Comparison of ENCODE assay signal across 14 cellular contexts in the genomic region with DNA sequence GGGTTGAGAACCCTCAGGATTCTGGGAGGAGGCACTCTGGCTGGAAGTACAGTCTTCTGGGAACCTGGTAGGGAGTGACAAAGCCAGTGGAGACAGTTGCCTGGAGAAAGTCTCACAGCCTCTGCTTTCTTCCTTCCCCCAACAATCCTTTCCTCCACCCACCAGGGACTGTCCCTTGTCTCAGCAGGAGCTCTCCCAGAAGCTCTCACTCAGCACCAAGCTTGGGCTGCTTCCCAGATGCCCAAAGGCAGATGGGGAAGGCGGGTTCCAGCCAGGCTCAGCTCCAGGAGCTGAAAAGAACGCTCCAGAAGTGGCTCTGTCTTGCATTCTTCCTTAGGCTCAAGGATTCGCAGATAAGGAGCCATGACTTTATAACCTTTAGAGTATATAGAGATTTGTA.
"Had no signal": no experiment of that assay in that cellular context is flagged by ENCODE, and none has a peak within 500 bp of the region (broad histone marks: within the 10 kb centered on the region; RNA-seq: fewer than 3 reads in every experiment).

No MANE protein-coding gene starts in this region.

- H3K4me3 ChIP-seq: lung, pancreas, transverse colon had no signal

- FAIRE-seq: frontal cortex, pancreas had no signal

- H3K36me3 ChIP-seq: pancreas, transverse colon had no signal

- H3K9me3 ChIP-seq: pancreas, transverse colon had no signal

- H3K4me1 ChIP-seq: pancreas, transverse colon had no signal

- DNase-seq: activated CD4-positive, alpha-beta T cell treated with anti-CD3 and anti-CD28 coated beads, Interleukin-2, amount 10 ng/mL, durations not matched to agents 24 days and 14 days; activated CD4-positive, CD25-positive, alpha-beta regulatory T cell; activated naive CD8-positive, alpha-beta T cell treated with anti-CD3 and anti-CD28 coated beads for 36 hours; amygdala; cortex of kidney; effector CD8-positive, alpha-beta T cell; head of caudate nucleus; midbrain; pancreas; stimulated activated CD4-positive, alpha-beta T cell treated with anti-CD3 and anti-CD28 coated beads, Interleukin-2, amount 100 ng/mL, for 48 hours; stimulated activated naive B cell treated with anti-CD40 and anti-IgM and Interleukin-4, amounts not matched to agents 10 μg/mL and 1 μg/mL and 100 μg/mL, for 72 hours; transverse colon had no signal

- H3K27me3 ChIP-seq: pancreas, transverse colon had no signal

- H3K27ac ChIP-seq: pancreas, transverse colon had no signal
